22 cellular contexts compared by ENCODE assay signal in the genomic region with DNA sequence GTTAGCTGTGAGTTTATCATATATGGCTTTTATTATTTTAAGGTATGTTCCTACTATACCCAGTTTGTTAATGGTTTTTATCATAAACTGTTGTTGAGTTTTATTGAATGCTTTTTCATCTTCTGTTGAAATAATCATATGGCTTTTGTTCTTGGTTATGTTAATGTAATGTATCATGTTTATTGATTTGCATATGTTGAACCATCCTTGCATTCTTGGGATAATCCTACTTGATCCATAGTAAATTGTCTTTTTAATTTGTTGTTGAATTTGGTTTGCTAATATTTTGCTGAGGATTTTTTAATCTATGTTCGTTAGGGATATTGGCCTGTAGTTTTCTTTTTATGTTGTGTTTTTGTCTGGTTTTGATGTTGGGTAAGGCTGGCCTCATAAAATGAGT.
DNase-seq lines count a peak whose midpoint lies in the region; ATAC-seq, FAIRE-seq and TF ChIP-seq lines count a peak whose summit lies in the region.
"Had no signal": no experiment of that assay in that cellular context is flagged by ENCODE, and none has a peak within 500 bp of the region (broad histone marks: within the 10 kb centered on the region; RNA-seq: fewer than 3 reads in every experiment).

No MANE protein-coding gene starts in this region.

- no peaks in the 10 kb centered on the region for H3K9me2 ChIP-seq in GM23248 (ENCODE audit: insufficient read depth)

- H3K4me3 ChIP-seq in GM23248 (no peak overlapping the region), adipocyte (ENCODE audit: low read length) (peak overlapping the region; percentile 37), K562 (no peak overlapping the region)
- H3K4me3 ChIP-seq: BLaER1, GM12878 had no signal

- 33 to 38% methylated on average over 1 of the region's 1 CpG for WGBS in GM23248 (ENCODE audit: low coverage in 1 of 2, low lambda C conversion rate in 2 of 2, missing lambda C conversion rate in 2 of 2), 2 experiments
- whole genome bisulfite sequencing in K562 (ENCODE audit: insufficient coverage, low coverage, missing lambda C conversion rate), result 4% methylated on average over 1 of the region's 1 CpG

- in situ Hi-C loops in GM23248 (cut with MboI) (no loop called here), K562 (cut with MboI) (no loop called here)

- H3K9ac ChIP-seq in GM23248, result no peak overlapping the region
- H3K9ac ChIP-seq in adipocyte (ENCODE audit: low read length), result no peak overlapping the region
- no peak overlapping the region for H3K9ac ChIP-seq in K562 (ENCODE audit: insufficient read depth in 1 of 2, low read depth in 2 of 2, low read length in 2 of 2)
- H3K9ac ChIP-seq: BLaER1 had no signal

- intact Hi-C loops in K562 (cut with micrococcal nuclease), result no loop called here

- H3K9me3 ChIP-seq in GM23248 (ENCODE audit: low read depth), result no peaks in the 10 kb centered on the region
- peaks cover 27% of the 10 kb centered on the region for H3K9me3 ChIP-seq in adipocyte (ENCODE audit: control insufficient read depth, low read length)
- no peaks in the 10 kb centered on the region for H3K9me3 ChIP-seq in K562 (replicated peaks; ENCODE audit: control insufficient read depth, insufficient read depth, low read depth, low read length)
- H3K9me3 ChIP-seq: BE2C, BLaER1 had no signal

- H3K79me2 ChIP-seq in GM23248 (ENCODE audit: insufficient read depth), result no peaks in the 10 kb centered on the region
- no peaks in the 10 kb centered on the region for H3K79me2 ChIP-seq in K562 (ENCODE audit: control insufficient read depth, insufficient read depth, low read length)

- H3K36me3 ChIP-seq in GM23248 (ENCODE audit: low read depth), result no peaks in the 10 kb centered on the region
- H3K36me3 ChIP-seq in adipocyte (ENCODE audit: control insufficient read depth, insufficient read depth, low read length, severe bottlenecking), result no peaks in the 10 kb centered on the region
- no peaks in the 10 kb centered on the region for H3K36me3 ChIP-seq in K562 (ENCODE audit: control insufficient read depth, insufficient read depth, low read length)
- H3K36me3 ChIP-seq: BE2C, BLaER1 had no signal

- no peaks in the 10 kb centered on the region for H3K27me3 ChIP-seq in GM23248 (replicated peaks; ENCODE audit: insufficient read depth)
- H3K27me3 ChIP-seq in adipocyte (replicated peaks; ENCODE audit: control insufficient read depth, insufficient read depth, low read length), result no peaks in the 10 kb centered on the region
- H3K27me3 ChIP-seq in K562 (ENCODE audit: control insufficient read depth in 2 of 2, insufficient read depth in 2 of 2, low read length in 2 of 2), result no peaks in the 10 kb centered on the region
- H3K27me3 ChIP-seq: BE2C, BLaER1 had no signal

- H3K4me2 ChIP-seq in GM23248 (ENCODE audit: unreplicated experiment) (no peak overlapping the region), K562 (ENCODE audit: insufficient read depth, low read length) (no peak overlapping the region)
- H3K4me2 ChIP-seq: BLaER1 had no signal

- TF ChIP-seq RAD21 in K562 (CRISPR knock-in tag; conservative IDR thresholded peaks at IDR 0.05 in 1 of 2, IDR thresholded peaks at IDR 0.05 in 1 of 2), result no peak

- H3K4me1 ChIP-seq in GM23248 (ENCODE audit: insufficient read depth) (peaks cover 2% of the 10 kb centered on the region; the same call in 1 of the 2 replicates), adipocyte (ENCODE audit: control insufficient read depth, insufficient read depth, low read length) (no peaks in the 10 kb centered on the region), K562 (replicated peaks in 1 of 2; ENCODE audit: control insufficient read depth in 2 of 2, insufficient read depth in 2 of 2, low read length in 2 of 2) (no peaks in the 10 kb centered on the region)
- H3K4me1 ChIP-seq: BE2C, BLaER1 had no signal

- POLR2A ChIA-PET in K562 (lab: Yijun Ruan, JAX), result no interaction called here

- no peaks in the 10 kb centered on the region for H3K9me1 ChIP-seq in K562 (ENCODE audit: control insufficient read depth, insufficient read depth, low read length)

- ATAC-seq in K562, result no peak
- ATAC-seq: GM12878 had no signal

- H4K20me1 ChIP-seq in GM23248 (ENCODE audit: insufficient read depth), result no peaks in the 10 kb centered on the region
- H4K20me1 ChIP-seq in K562 (replicated peaks; ENCODE audit: control insufficient read depth, insufficient read depth, low read length), result no peaks in the 10 kb centered on the region
- H4K20me1 ChIP-seq: BLaER1 had no signal

- TF ChIP-seq CTCF in D721Med (IDR thresholded peaks at IDR 0.05; ENCODE audit: insufficient read depth, missing control alignments) (no peak), K562 (IDR thresholded peaks at IDR 0.05 in 2 of 3, conservative IDR thresholded peaks at IDR 0.05 in 1 of 3; ENCODE audit: insufficient read depth in 2 of 3, low read depth in 1 of 3, low read length in 3 of 3) (no peak)

- no peaks in the 10 kb centered on the region for H3F3A ChIP-seq in GM23248 (ENCODE audit: insufficient read depth)

- H2AFZ ChIP-seq in GM23248 (no peak overlapping the region), K562 (ENCODE audit: low read depth, low read length) (no peak overlapping the region)

- no TSS peak for BruUV-seq in K562 (replicated peaks; lab: Mats Ljungman, UMichigan)

- no peak overlapping the region for H3K27ac ChIP-seq in GM23248
- H3K27ac ChIP-seq in K562 (ENCODE audit: extremely low read depth, low read depth, low read length), result no peak overlapping the region
- H3K27ac ChIP-seq: BLaER1 had no signal

- DNase-seq in D721Med (ENCODE audit: insufficient read length, low spot score) (no peak), GM23248 (peak; percentile 8), adipocyte (ENCODE audit: low read depth) (no peak), K562 (ENCODE audit: extremely low read depth in 1 of 4, low spot score in 3 of 4) (no peak), SHP77 treated with DMSO at 0.1 percent for 48 hours (lab: John Stamatoyannopoulos, UW) (no peak), NCI-H146 (lab: John Stamatoyannopoulos, UW) (no peak), RPMI8226 (no peak)
- no peak for DNase-seq in stimulated activated CD4-positive, alpha-beta T cell treated with anti-CD3 and anti-CD28 coated beads, Interleukin-4, amount 100 ng/mL, for 1 hour
- DNase-seq: 8988T; ACHN; BE2C; C1 segment of cervical spinal cord; CD4-positive, alpha-beta memory T cell; CD4-positive, CD25-positive, alpha-beta regulatory T cell; CD8-positive, alpha-beta memory T cell; COR-L47; DMS79 treated with DMSO at 0.1 percent for 48 hours; GDM1 had no signal

- no peak for TF ChIP-seq EP300 in K562 (IDR thresholded peaks at IDR 0.05; ENCODE audit: low read length)

- no peak for TF ChIP-seq POLR2A in K562 (conservative IDR thresholded peaks at IDR 0.05)

- CTCF ChIA-PET in K562 (lab: Yijun Ruan, JAX; ENCODE audit: low intra/inter-chr PET ratio), result no interaction called here

- FAIRE-seq in D721Med (lab: Jason Lieb, UNC) (peak; percentile 38), K562 (lab: Jason Lieb, UNC) (no peak)
- FAIRE-seq: A204.1, GM12878, GM12892 had no signal

TF ChIP-seq in K562, 482 proteins besides CTCF, POLR2A, EP300 and RAD21 (continues in another document):
- TF ChIP-seq ZNF184 (CRISPR knock-in tag; IDR thresholded peaks at IDR 0.05), result no peak
- no peak for TF ChIP-seq DDX20 (tag; IDR thresholded peaks at IDR 0.05; ENCODE audit: low read depth)
